ENCODE assay signal across 1 cellular context in the genomic region with DNA sequence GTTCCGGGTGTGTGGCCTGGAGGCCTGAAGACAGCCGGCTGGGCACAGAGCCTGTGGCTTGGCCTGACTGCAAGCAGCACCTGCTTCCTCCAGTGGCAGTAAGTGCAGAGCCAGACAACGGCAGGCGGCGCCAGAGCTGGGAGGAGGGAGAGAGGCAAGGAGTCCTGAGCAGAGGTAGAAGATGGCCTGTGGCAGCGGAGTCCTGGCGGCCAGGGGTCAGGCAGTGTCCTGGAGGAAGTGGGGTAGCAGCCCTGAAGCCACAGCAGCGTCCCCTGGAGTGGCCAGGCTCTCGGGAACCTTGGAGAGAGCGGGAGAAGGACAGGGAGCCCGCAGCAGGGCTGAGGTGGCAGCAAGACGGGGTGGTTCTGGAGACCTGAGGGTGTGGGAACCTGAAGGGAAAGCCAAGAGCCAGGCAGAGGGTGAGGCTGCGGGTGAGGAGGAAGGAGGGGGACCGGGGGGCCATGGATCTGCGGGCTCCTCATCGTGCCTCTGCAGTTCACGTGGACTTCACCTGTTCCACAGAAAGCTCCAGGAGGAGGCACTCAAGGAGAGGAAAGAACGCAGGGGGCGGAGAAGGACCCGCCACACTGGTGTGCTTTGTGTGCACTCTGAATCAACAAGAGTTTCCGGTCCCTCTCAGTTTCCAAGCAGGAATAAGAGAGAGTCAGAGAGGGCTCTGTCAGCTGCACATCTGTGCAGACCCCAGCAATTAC.
TF ChIP-seq lines count a peak whose summit lies in the region.

No MANE protein-coding gene starts in this region.

TF ChIP-seq in IMR-90, 13 proteins besides CTCF, POLR2A, EP300 and RAD21 (continued from another document):
- TF ChIP-seq, protein P1, sequence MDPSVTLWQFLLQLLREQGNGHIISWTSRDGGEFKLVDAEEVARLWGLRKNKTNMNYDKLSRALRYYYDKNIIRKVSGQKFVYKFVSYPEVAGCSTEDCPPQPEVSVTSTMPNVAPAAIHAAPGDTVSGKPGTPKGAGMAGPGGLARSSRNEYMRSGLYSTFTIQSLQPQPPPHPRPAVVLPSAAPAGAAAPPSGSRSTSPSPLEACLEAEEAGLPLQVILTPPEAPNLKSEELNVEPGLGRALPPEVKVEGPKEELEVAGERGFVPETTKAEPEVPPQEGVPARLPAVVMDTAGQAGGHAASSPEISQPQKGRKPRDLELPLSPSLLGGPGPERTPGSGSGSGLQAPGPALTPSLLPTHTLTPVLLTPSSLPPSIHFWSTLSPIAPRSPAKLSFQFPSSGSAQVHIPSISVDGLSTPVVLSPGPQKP (IDR thresholded peaks at IDR 0.05; ENCODE audit: borderline replicate concordance, low read depth, low read length), result no peak
- no peak for TF ChIP-seq BHLHE40 (IDR thresholded peaks at IDR 0.05; ENCODE audit: low read depth, low read length)
- TF ChIP-seq, protein P2, sequence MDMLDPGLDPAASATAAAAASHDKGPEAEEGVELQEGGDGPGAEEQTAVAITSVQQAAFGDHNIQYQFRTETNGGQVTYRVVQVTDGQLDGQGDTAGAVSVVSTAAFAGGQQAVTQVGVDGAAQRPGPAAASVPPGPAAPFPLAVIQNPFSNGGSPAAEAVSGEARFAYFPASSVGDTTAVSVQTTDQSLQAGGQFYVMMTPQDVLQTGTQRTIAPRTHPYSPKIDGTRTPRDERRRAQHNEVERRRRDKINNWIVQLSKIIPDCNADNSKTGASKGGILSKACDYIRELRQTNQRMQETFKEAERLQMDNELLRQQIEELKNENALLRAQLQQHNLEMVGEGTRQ (IDR thresholded peaks at IDR 0.05; ENCODE audit: low read depth, low read length), result no peak
- TF ChIP-seq NFE2L2 (IDR thresholded peaks at IDR 0.05; ENCODE audit: low read depth, low read length), result no peak
